25 cellular contexts compared by ENCODE assay signal in genomic region chr5:8773091-8773615, GRCh38.
DNase-seq lines count a peak whose midpoint lies in the region; ATAC-seq, FAIRE-seq and TF ChIP-seq lines count a peak whose summit lies in the region.
"Had no signal": no experiment of that assay in that cellular context is flagged by ENCODE, and none has a peak within 500 bp of the region (broad histone marks: within the 10 kb centered on the region; RNA-seq: fewer than 3 reads in every experiment).

No MANE protein-coding gene starts in this region.

- H3K27ac ChIP-seq in astrocyte (ENCODE audit: low read depth, low read length) = no peak overlapping the region
- H3K27ac ChIP-seq: A549, stomach, thyroid gland had no signal

- no peaks in the 10 kb centered on the region for H3K79me2 ChIP-seq in astrocyte (ENCODE audit: insufficient read depth, low read length)

- H2AFZ ChIP-seq in astrocyte (ENCODE audit: low read depth, low read length) = no peak overlapping the region

- H3K27ac Mint-ChIP-seq in astrocyte (ENCODE audit: unreplicated experiment) = no peak overlapping the region
- H3K27ac Mint-ChIP-seq: natural killer cell had no signal

- FAIRE-seq in astrocyte (lab: Jason Lieb, UNC) = peak; percentile 17
- FAIRE-seq: A549, GM12878, small intestine had no signal

- H3K36me3 ChIP-seq in astrocyte (ENCODE audit: insufficient read depth, low read length) (no peaks in the 10 kb centered on the region), kidney epithelial cell (ENCODE audit: control insufficient read depth, insufficient read depth, low read length) (no peaks in the 10 kb centered on the region)
- H3K36me3 ChIP-seq: BE2C, stomach, thyroid gland had no signal

- no peaks in the 10 kb centered on the region for H3K9me3 ChIP-seq in astrocyte (ENCODE audit: insufficient read depth, low read depth, low read length)
- H3K9me3 ChIP-seq: A549, BE2C, stomach, thyroid gland had no signal

- TF ChIP-seq CTCF in AG10803 (conservative IDR thresholded peaks at IDR 0.05; ENCODE audit: low read length) (no peak), astrocyte (IDR thresholded peaks at IDR 0.05; ENCODE audit: insufficient read depth, low read depth, low read length) (no peak), kidney epithelial cell (IDR thresholded peaks at IDR 0.05; ENCODE audit: insufficient read depth, low read length, poor library complexity, severe bottlenecking) (no peak)

- no peak overlapping the region for H3K4me2 ChIP-seq in astrocyte (ENCODE audit: low read length)
- H3K4me2 ChIP-seq: A549 had no signal

- H3K9me3 Mint-ChIP-seq in astrocyte (ENCODE audit: unreplicated experiment) = no peaks in the 10 kb centered on the region

- H3K4me1 ChIP-seq in astrocyte (ENCODE audit: insufficient read depth, low read length) = peaks cover 10% of the 10 kb centered on the region
- H3K4me1 ChIP-seq: A549, BE2C, stomach, thyroid gland had no signal

- no peaks in the 10 kb centered on the region for H3K36me3 Mint-ChIP-seq in astrocyte (ENCODE audit: low read depth, unreplicated experiment)
- H3K36me3 Mint-ChIP-seq: natural killer cell had no signal

- DNase-seq in AG10803 (ENCODE audit: low read depth) (peak; percentile 29), HCEC 1CT (peak; percentile 27), astrocyte (ENCODE audit: low read depth) (peak; percentile 53), kidney epithelial cell (ENCODE audit: low read depth) (peak; percentile 39)
- DNase-seq: activated naive CD4-positive, alpha-beta T cell treated with Interleukin-2 at 50 U/mL for 16 hours; BE2C; caudate nucleus; cortex of kidney; DND-41; GOT3; natural killer cell; NCI-H1092 treated with DMSO at 0.1 percent for 48 hours; NCI-H187; NCI-H524 treated with DMSO at 0.1 percent for 48 hours; small intestine; stimulated activated CD4-positive, alpha-beta T cell treated with anti-CD3 and anti-CD28 coated beads, Interleukin-2, amount 100 ng/mL, for 24 hours; stomach; T1000; thyroid gland had no signal

- peaks cover 12% of the 10 kb centered on the region for H3K4me1 Mint-ChIP-seq in astrocyte (ENCODE audit: low read depth, unreplicated experiment)
- H3K4me1 Mint-ChIP-seq: natural killer cell had no signal

- H4K20me1 ChIP-seq in astrocyte (ENCODE audit: insufficient read depth, low read length) = no peaks in the 10 kb centered on the region

- H3K4me3 Mint-ChIP-seq in astrocyte (ENCODE audit: unreplicated experiment) = no peak overlapping the region
- H3K4me3 Mint-ChIP-seq: natural killer cell had no signal

- no peaks in the 10 kb centered on the region for H3K27me3 Mint-ChIP-seq in astrocyte (ENCODE audit: low read depth, unreplicated experiment)

- no peak overlapping the region for H3K9ac ChIP-seq in astrocyte (ENCODE audit: low read length)

- ATAC-seq in HG03469 (IDR thresholded peaks at IDR 0.05; ENCODE audit: unreplicated experiment) = no peak
- ATAC-seq in GM18868 (IDR thresholded peaks at IDR 0.05; ENCODE audit: unreplicated experiment) = no peak
- ATAC-seq in HG02870 (IDR thresholded peaks at IDR 0.05; ENCODE audit: unreplicated experiment) = no peak
- ATAC-seq in activated CD4-positive, CD25-positive, alpha-beta regulatory T cell treated with anti-CD3 and anti-CD28 coated beads, Interleukin-2, amount 50 U/mL, for 24 hours = no peak
- ATAC-seq: A549, GM12878, natural killer cell had no signal

- H3K27me3 ChIP-seq in astrocyte (ENCODE audit: insufficient read depth, low read length) = no peaks in the 10 kb centered on the region
- no peaks in the 10 kb centered on the region for H3K27me3 ChIP-seq in kidney epithelial cell (ENCODE audit: control insufficient read depth, insufficient read depth, low read length)
- H3K27me3 ChIP-seq: BE2C, stomach, thyroid gland had no signal

- H3K4me3 ChIP-seq in AG10803 (ENCODE audit: low read length) (no peak overlapping the region), astrocyte (ENCODE audit: insufficient read depth, low read depth, low read length) (no peak overlapping the region), kidney epithelial cell (ENCODE audit: low read depth, low read length) (no peak overlapping the region)
- H3K4me3 ChIP-seq: A549, GM12878, stomach, thyroid gland had no signal
